ENCODE assay signal across 18 cellular contexts in genomic region chr1:89759036-89759435, GRCh38.
DNase-seq lines count a peak whose midpoint lies in the region; ATAC-seq and TF ChIP-seq lines count a peak whose summit lies in the region.
"Had no signal": no experiment of that assay in that cellular context is flagged by ENCODE, and none has a peak within 500 bp of the region (broad histone marks: within the 10 kb centered on the region; RNA-seq: fewer than 3 reads in every experiment).

No MANE protein-coding gene starts in this region.

- peak in 1 of 3 donors; percentile 41 for DNase-seq in CD4-positive, CD25-positive, alpha-beta regulatory T cell
- DNase-seq in T-helper 17 cell (no peak), GM23338 (ENCODE audit: low spot score) (no peak)
- no peak for DNase-seq in effector memory CD8-positive, alpha-beta T cell
- DNase-seq: activated CD4-positive, alpha-beta T cell treated with anti-CD3 and anti-CD28 coated beads, Interleukin-2, amount 50 U/mL, for 48 hours; activated effector memory CD4-positive, alpha-beta T cell treated with anti-CD3 and anti-CD28 coated beads, Interleukin-2, amount 50 U/mL, for 16 hours; brain microvascular endothelial cell; C1 segment of cervical spinal cord; DMS79 treated with DMSO at 0.1 percent for 48 hours; NCI-H1930; NCI-H510A treated with DMSO at 0.1 percent for 48 hours; PC-9; stimulated activated naive B cell treated with anti-CD40 and anti-IgM and Interleukin-4, amounts not matched to agents 10 μg/mL and 1 μg/mL and 100 μg/mL, for 72 hours; upper lobe of left lung had no signal

- H4K20me1 ChIP-seq in BLaER1 (no peaks in the 10 kb centered on the region), GM23338 (replicated peaks; ENCODE audit: insufficient read depth) (no peaks in the 10 kb centered on the region)

- H3K4me1 ChIP-seq in BLaER1 (peaks cover 97% of the 10 kb centered on the region), GM23338 (ENCODE audit: insufficient read depth) (peaks cover 9% of the 10 kb centered on the region)
- peaks cover 75% of the 10 kb centered on the region for H3K4me1 ChIP-seq in CD4-positive, CD25-positive, alpha-beta regulatory T cell (ENCODE audit: control insufficient read depth, insufficient read depth, low read length, poor library complexity, severe bottlenecking)

- H3K36me3 ChIP-seq in BLaER1 (no peaks in the 10 kb centered on the region), GM23338 (ENCODE audit: insufficient read depth) (no peaks in the 10 kb centered on the region)
- no peaks in the 10 kb centered on the region for H3K36me3 ChIP-seq in CD4-positive, CD25-positive, alpha-beta regulatory T cell (ENCODE audit: control insufficient read depth, insufficient read depth, low read length)
- H3K36me3 ChIP-seq: brain microvascular endothelial cell, upper lobe of left lung had no signal

- peak overlapping the region; percentile 72 for H3K4me2 ChIP-seq in BLaER1
- no peak overlapping the region for H3K4me2 ChIP-seq in GM23338
- H3K4me2 ChIP-seq: PC-9 had no signal

- H3K27me3 Mint-ChIP-seq in CD4-positive, CD25-positive, alpha-beta regulatory T cell, result no peaks in the 10 kb centered on the region
- H3K27me3 Mint-ChIP-seq in T-helper 17 cell (no peaks in the 10 kb centered on the region), GM23338 (ENCODE audit: insufficient read depth, low read depth, poor library complexity) (peaks cover 18% of the 10 kb centered on the region)
- H3K27me3 Mint-ChIP-seq in effector memory CD8-positive, alpha-beta T cell, result no peaks in the 10 kb centered on the region

- no peaks in the 10 kb centered on the region for H3K27me3 ChIP-seq in BLaER1
- no peaks in the 10 kb centered on the region for H3K27me3 ChIP-seq in CD4-positive, CD25-positive, alpha-beta regulatory T cell (ENCODE audit: control insufficient read depth, insufficient read depth, low read length)
- peaks cover 24% of the 10 kb centered on the region for H3K27me3 ChIP-seq in GM23338 (ENCODE audit: insufficient read depth)
- H3K27me3 ChIP-seq: brain microvascular endothelial cell, upper lobe of left lung had no signal

- no peak for ATAC-seq in CD4-positive, CD25-positive, alpha-beta regulatory T cell (ENCODE audit: low read depth in 2 of 2)
- ATAC-seq in T-helper 17 cell (no peak), GM23338 (no peak), GM18519 (IDR thresholded peaks at IDR 0.05; ENCODE audit: low FRiP score, unreplicated experiment) (no peak), HG02884 (IDR thresholded peaks at IDR 0.05; ENCODE audit: unreplicated experiment) (no peak)
- no peak for ATAC-seq in effector memory CD8-positive, alpha-beta T cell (replicated peaks)
- ATAC-seq: stimulated activated naive B cell treated with anti-CD40 and anti-IgM and Interleukin-4, amounts not matched to agents 10 μg/mL and 1 μg/mL and 100 μg/mL, for 72 hours had no signal

- no peak for TF ChIP-seq CTCF in GM23338 (conservative IDR thresholded peaks at IDR 0.05; ENCODE audit: low read depth in 2 of 2)

- no peak overlapping the region for H3K4me3 ChIP-seq in BLaER1
- H3K4me3 ChIP-seq in CD4-positive, CD25-positive, alpha-beta regulatory T cell (ENCODE audit: low read depth, low read length), result peak overlapping the region; percentile 8
- H3K4me3 ChIP-seq in GM23338, result no peak overlapping the region
- H3K4me3 ChIP-seq: PC-9, SK-N-MC, upper lobe of left lung had no signal

- peak overlapping the region; percentile 4 to 53 (median 32) for H3K4me3 Mint-ChIP-seq in CD4-positive, CD25-positive, alpha-beta regulatory T cell
- no peak overlapping the region for H3K4me3 Mint-ChIP-seq in T-helper 17 cell
- H3K4me3 Mint-ChIP-seq in effector memory CD8-positive, alpha-beta T cell, result no peak overlapping the region
- H3K4me3 Mint-ChIP-seq in GM23338, result no peak overlapping the region
- H3K4me3 Mint-ChIP-seq: stimulated activated naive B cell treated with anti-CD40 and anti-IgM and Interleukin-4, amounts not matched to agents 10 μg/mL and 1 μg/mL and 100 μg/mL, for 72 hours had no signal

- H3K9me3 ChIP-seq in BLaER1 (no peaks in the 10 kb centered on the region), T-helper 17 cell (ENCODE audit: control insufficient read depth, low read length, poor library complexity, severe bottlenecking) (no peaks in the 10 kb centered on the region)
- no peaks in the 10 kb centered on the region for H3K9me3 ChIP-seq in CD4-positive, CD25-positive, alpha-beta regulatory T cell (ENCODE audit: control insufficient read depth in 2 of 2, low read length in 2 of 2)
- H3K9me3 ChIP-seq: upper lobe of left lung had no signal

- no peaks in the 10 kb centered on the region for H3K9me2 ChIP-seq in GM23338 (ENCODE audit: insufficient read depth)

- H3K27ac Mint-ChIP-seq in CD4-positive, CD25-positive, alpha-beta regulatory T cell, result peak overlapping the region; percentile 63 to 94 (median 66)
- H3K27ac Mint-ChIP-seq in T-helper 17 cell, result peak overlapping the region; percentile 96
- H3K27ac Mint-ChIP-seq in effector memory CD8-positive, alpha-beta T cell, result peak overlapping the region; percentile 87 to 89
- no peak overlapping the region for H3K27ac Mint-ChIP-seq in GM23338
- H3K27ac Mint-ChIP-seq: stimulated activated naive B cell treated with anti-CD40 and anti-IgM and Interleukin-4, amounts not matched to agents 10 μg/mL and 1 μg/mL and 100 μg/mL, for 72 hours had no signal

- H3K9me3 Mint-ChIP-seq in CD4-positive, CD25-positive, alpha-beta regulatory T cell, result peaks cover 0 to 2% (median 0%) of the 10 kb centered on the region in 7 donors
- no peaks in the 10 kb centered on the region for H3K9me3 Mint-ChIP-seq in effector memory CD8-positive, alpha-beta T cell
- H3K9me3 Mint-ChIP-seq in GM23338, result no peaks in the 10 kb centered on the region
- H3K9me3 Mint-ChIP-seq: stimulated activated naive B cell treated with anti-CD40 and anti-IgM and Interleukin-4, amounts not matched to agents 10 μg/mL and 1 μg/mL and 100 μg/mL, for 72 hours had no signal

- peaks cover 41 to 94% (median 71%) of the 10 kb centered on the region in 4 donors for H3K4me1 Mint-ChIP-seq in CD4-positive, CD25-positive, alpha-beta regulatory T cell
- H3K4me1 Mint-ChIP-seq in T-helper 17 cell (peaks cover 70% of the 10 kb centered on the region), GM23338 (peaks cover 23% of the 10 kb centered on the region)
- H3K4me1 Mint-ChIP-seq in effector memory CD8-positive, alpha-beta T cell (ENCODE audit: low read depth in 2 of 2), result peaks cover 54 to 64% of the 10 kb centered on the region in 2 donors

- no peak overlapping the region for H2AFZ ChIP-seq in GM23338
- H2AFZ ChIP-seq: PC-9 had no signal

- H3F3A ChIP-seq in GM23338 (replicated peaks; ENCODE audit: low read depth), result 0 out of 2 replicates have a peak, but pooled peaks cover 8% of the 10 kb centered on the region

- no peaks in the 10 kb centered on the region for H3K79me2 ChIP-seq in GM23338 (replicated peaks; ENCODE audit: insufficient read depth)

- no peaks in the 10 kb centered on the region for H3K36me3 Mint-ChIP-seq in CD4-positive, CD25-positive, alpha-beta regulatory T cell
- H3K36me3 Mint-ChIP-seq in T-helper 17 cell (ENCODE audit: low read depth), result no peaks in the 10 kb centered on the region
- peaks cover 6% of the 10 kb centered on the region for H3K36me3 Mint-ChIP-seq in effector memory CD8-positive, alpha-beta T cell (ENCODE audit: insufficient read depth)
- no peaks in the 10 kb centered on the region; the same call in 2 of the 3 replicates for H3K36me3 Mint-ChIP-seq in GM23338 (ENCODE audit: low read depth)

- H3K27ac ChIP-seq in BLaER1 (peak overlapping the region; percentile 89), GM23338 (ENCODE audit: low read depth) (no peak overlapping the region)
- peak overlapping the region; percentile 69 for H3K27ac ChIP-seq in CD4-positive, CD25-positive, alpha-beta regulatory T cell (ENCODE audit: insufficient read depth, low read length, poor library complexity, severe bottlenecking)
- H3K27ac ChIP-seq: brain microvascular endothelial cell, PC-9, SK-N-MC had no signal

- H3K9ac ChIP-seq in BLaER1, result no peak overlapping the region

TF ChIP-seq in GM23338, 12 proteins besides CTCF, POLR2A, EP300 and RAD21 (continues in another document):
- TF ChIP-seq JUNB (IDR thresholded peaks at IDR 0.05; ENCODE audit: unreplicated experiment), result no peak

Comparison
In these comparisons a context has a peak if more than half of its experiments do, and no peak if none do; other contexts are left out.
1. H3K4me3 Mint-ChIP-seq: peak in CD4-positive, CD25-positive, alpha-beta regulatory T cell (4 of 4); none in T-helper 17 cell (single experiment), effector memory CD8-positive, alpha-beta T cell (0 of 2) and GM23338 (single experiment).